25 cellular contexts compared by ENCODE assay signal in the genomic region with DNA sequence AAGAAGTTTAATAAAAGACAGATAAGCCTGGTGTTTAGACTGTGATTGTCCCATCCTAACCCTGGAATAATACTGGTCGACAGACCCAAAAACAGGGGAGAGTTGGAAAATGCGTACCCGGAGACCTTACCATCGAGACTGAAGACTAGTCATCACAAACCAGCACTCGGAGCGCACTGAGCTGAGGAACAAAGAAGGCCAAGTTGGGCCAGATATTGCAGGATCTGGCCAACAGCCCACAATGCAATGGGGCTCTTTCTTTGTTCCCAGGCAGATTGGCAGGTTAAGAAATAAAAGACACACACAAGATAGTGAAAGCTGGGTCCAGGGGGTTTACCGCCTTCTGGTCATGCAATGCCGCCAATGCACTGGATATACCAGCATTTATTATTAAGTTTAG.
"Had no signal": no experiment of that assay in that cellular context is flagged by ENCODE, and none has a peak within 500 bp of the region (broad histone marks: within the 10 kb centered on the region; RNA-seq: fewer than 3 reads in every experiment).

No MANE protein-coding gene starts in this region.

- ATAC-seq: activated CD4-positive, CD25-positive, alpha-beta regulatory T cell treated with anti-CD3 and anti-CD28 coated beads, Interleukin-2, amount 50 U/mL, for 24 hours; effector memory CD8-positive, alpha-beta T cell; gastrocnemius medialis; left cardiac atrium; stimulated activated naive B cell treated with anti-CD40 and anti-IgM and Interleukin-4, amounts not matched to agents 10 μg/mL and 1 μg/mL and 100 μg/mL, for 72 hours; T-cell had no signal

- DNase-seq: activated CD4-positive, alpha-beta memory T cell treated with anti-CD3 and anti-CD28 coated beads for 36 hours; activated CD4-positive, alpha-beta T cell treated with anti-CD3 and anti-CD28 coated beads for 48 hours; activated CD8-positive, alpha-beta memory T cell treated with anti-CD3 and anti-CD28 coated beads, Interleukin-2, amount 50 U/mL, for 48 hours; activated naive CD4-positive, alpha-beta T cell treated with Interleukin-2 at 50 U/mL for 16 hours; activated T-cell treated with anti-CD3 and anti-CD28 coated beads, Interleukin-2, amount 50 U/mL, for 24 hours; cortex of kidney; effector memory CD8-positive, alpha-beta T cell; gastrocnemius medialis; glutamatergic neuron; left cardiac atrium; mammary epithelial cell; naive B cell; nucleus accumbens; stimulated activated CD4-positive, alpha-beta T cell treated with anti-CD3 and anti-CD28 coated beads, Interleukin-15, amount 100 ng/mL, for 24 hours; stimulated activated CD4-positive, alpha-beta T cell treated with anti-CD3 and anti-CD28 coated beads, Interleukin-2, amount 100 ng/mL, for 24 hours; stimulated activated naive B cell treated with anti-CD40 and anti-IgM and Interleukin-4, amounts not matched to agents 10 μg/mL and 1 μg/mL and 100 μg/mL, for 72 hours; T-cell; tibial artery; WERI-Rb-1 had no signal

- H3K9me3 Mint-ChIP-seq: activated CD4-positive, alpha-beta memory T cell treated with anti-CD3 and anti-CD28 coated beads for 36 hours; activated T-cell treated with anti-CD3 and anti-CD28 coated beads, Interleukin-2, amount 50 U/mL, for 24 hours; activated T-helper 2 cell treated with anti-CD3 and anti-CD28 coated beads, Interferon-gamma antibody, Interleukin-2, Interleukin-4, amounts not matched to agents 10 μg/mL and 5 μg/mL and 100 μg/mL, durations not matched to agents 14 hours and 24 hours and 36 hours; effector memory CD8-positive, alpha-beta T cell; stimulated activated naive B cell treated with anti-CD40 and anti-IgM and Interleukin-4, amounts not matched to agents 10 μg/mL and 1 μg/mL and 100 μg/mL, for 72 hours; T-cell had no signal

- H3K36me3 Mint-ChIP-seq: activated CD4-positive, alpha-beta memory T cell treated with anti-CD3 and anti-CD28 coated beads for 36 hours; activated naive CD8-positive, alpha-beta T cell; naive B cell; stimulated activated naive B cell treated with anti-CD40 and anti-IgM and Interleukin-4, amounts not matched to agents 10 μg/mL and 1 μg/mL and 100 μg/mL, for 72 hours; T-cell had no signal

- H3K4me3 ChIP-seq: gastrocnemius medialis, right atrium auricular region, suprapubic skin, tibial artery had no signal

- H3K79me2 ChIP-seq: parathyroid adenoma had no signal

- H3K4me1 ChIP-seq: gastrocnemius medialis, parathyroid adenoma, right atrium auricular region, suprapubic skin, tibial artery had no signal

- H3K4me3 Mint-ChIP-seq: activated CD4-positive, alpha-beta memory T cell treated with anti-CD3 and anti-CD28 coated beads for 36 hours; activated naive CD8-positive, alpha-beta T cell; activated T-cell treated with anti-CD3 and anti-CD28 coated beads, Interleukin-2, amount 50 U/mL, for 24 hours; effector memory CD8-positive, alpha-beta T cell; stimulated activated naive B cell treated with anti-CD40 and anti-IgM and Interleukin-4, amounts not matched to agents 10 μg/mL and 1 μg/mL and 100 μg/mL, for 72 hours; T-cell had no signal

- H2AFZ ChIP-seq: parathyroid adenoma had no signal

- H3K9me3 ChIP-seq: gastrocnemius medialis, right atrium auricular region, suprapubic skin, tibial artery had no signal

- H3K27me3 ChIP-seq: gastrocnemius medialis, right atrium auricular region, suprapubic skin, tibial artery had no signal

- H3K27ac Mint-ChIP-seq: activated CD4-positive, alpha-beta memory T cell treated with anti-CD3 and anti-CD28 coated beads for 36 hours; activated naive CD8-positive, alpha-beta T cell; activated T-cell treated with anti-CD3 and anti-CD28 coated beads, Interleukin-2, amount 50 U/mL, for 24 hours; activated T-helper 2 cell treated with anti-CD3 and anti-CD28 coated beads, Interferon-gamma antibody, Interleukin-2, Interleukin-4, amounts not matched to agents 10 μg/mL and 5 μg/mL and 100 μg/mL, durations not matched to agents 14 hours and 24 hours and 36 hours; effector memory CD8-positive, alpha-beta T cell; stimulated activated naive B cell treated with anti-CD40 and anti-IgM and Interleukin-4, amounts not matched to agents 10 μg/mL and 1 μg/mL and 100 μg/mL, for 72 hours; T-cell had no signal

- H3K36me3 ChIP-seq: gastrocnemius medialis, right atrium auricular region, suprapubic skin, tibial artery, WERI-Rb-1 had no signal

- H3K27ac ChIP-seq: gastrocnemius medialis, parathyroid adenoma, right atrium auricular region, suprapubic skin, tibial artery, WERI-Rb-1 had no signal

- H3K9ac ChIP-seq: parathyroid adenoma had no signal
